ENCODE assay signal across 10 cellular contexts in genomic region chr2:43675646-43676321, GRCh38. TPM values are rescaled to one million over a fixed set of nuclear protein-coding genes. Genes with fewer than 3 reads are reported as not detected.
DNase-seq lines count a peak whose midpoint lies in the region; ATAC-seq and TF ChIP-seq lines count a peak whose summit lies in the region.
"Had no signal": no experiment of that assay in that cellular context is flagged by ENCODE, and none has a peak within 500 bp of the region (broad histone marks: within the 10 kb centered on the region; RNA-seq: fewer than 3 reads in every experiment).

No MANE protein-coding gene starts in this region.

- H3K18ac ChIP-seq in trophoblast cell (ENCODE audit: low read length) = no peak overlapping the region

- no peak for TF ChIP-seq CTCF in AG04450 (IDR thresholded peaks at IDR 0.05; ENCODE audit: low read depth, low read length)

- DNase-seq in AG04450 (ENCODE audit: low read depth, low spot score) = no peak
- no peak for DNase-seq in MG63
- DNase-seq in trophoblast cell = no peak
- DNase-seq in left lobe of liver (ENCODE audit: low spot score) = no peak
- no peak for DNase-seq in anterior cingulate cortex (lab: John Stamatoyannopoulos, UW)
- DNase-seq in NCI-H2081 (lab: John Stamatoyannopoulos, UW) = no peak

- H2BK12ac ChIP-seq in trophoblast cell (ENCODE audit: low read length) = no peak overlapping the region

- no CpG with 5 or more reads among the region's 14 CpGs for whole genome bisulfite sequencing in trophoblast cell (ENCODE audit: extremely low coverage, insufficient coverage, insufficient read length)

- POLR2A ChIA-PET in AG04450 (lab: Yijun Ruan, JAX) = no interaction called here

- no peak overlapping the region for H3K27ac ChIP-seq in AG04450 (ENCODE audit: low read depth, low read length)
- no peak overlapping the region for H3K27ac ChIP-seq in duodenal mucosa (ENCODE audit: low read depth, low read length)
- H3K27ac ChIP-seq in muscle layer of duodenum (ENCODE audit: low read length) = peak overlapping the region; percentile 39
- H3K27ac ChIP-seq in trophoblast cell (ENCODE audit: low read depth, low read length) = no peak overlapping the region

- no peak overlapping the region for H2BK5ac ChIP-seq in trophoblast cell (ENCODE audit: low read depth, low read length, poor library complexity)

- no peaks in the 10 kb centered on the region for H3K27me3 ChIP-seq in AG04450 (ENCODE audit: control insufficient read depth, insufficient read depth, low read length)
- no peaks in the 10 kb centered on the region; the same call in 1 of the 2 replicates for H3K27me3 ChIP-seq in MG63
- H3K27me3 ChIP-seq in duodenal mucosa (ENCODE audit: control insufficient read depth in 1 of 2, insufficient read depth in 2 of 2, low read length in 2 of 2) = peaks cover 3 to 9% of the 10 kb centered on the region in 2 donors
- no peaks in the 10 kb centered on the region for H3K27me3 ChIP-seq in muscle layer of duodenum (ENCODE audit: low read depth, low read length)
- no peaks in the 10 kb centered on the region for H3K27me3 ChIP-seq in trophoblast cell (ENCODE audit: insufficient read depth, low read length)

- peaks cover 0 to 3% of the 10 kb centered on the region in 2 donors for H3K4me1 ChIP-seq in duodenal mucosa (ENCODE audit: control insufficient read depth in 1 of 2, insufficient read depth in 2 of 2, low read length in 2 of 2)
- H3K4me1 ChIP-seq in muscle layer of duodenum (ENCODE audit: control insufficient read depth in 1 of 2, insufficient read depth in 2 of 2, low read length in 2 of 2) = peaks cover 0 to 3% of the 10 kb centered on the region in 2 donors
- no peaks in the 10 kb centered on the region for H3K4me1 ChIP-seq in trophoblast cell (ENCODE audit: control insufficient read depth in 1 of 2, insufficient read depth in 2 of 2, low read length in 2 of 2)

- no peak for ATAC-seq in left lobe of liver

- peak overlapping the region; percentile 27 to 32 for H3K9ac ChIP-seq in duodenal mucosa (ENCODE audit: low read depth in 1 of 2, low read length in 2 of 2)
- H3K9ac ChIP-seq in trophoblast cell (ENCODE audit: low read length) = no peak overlapping the region

- no peak overlapping the region for H3K4me2 ChIP-seq in trophoblast cell (ENCODE audit: low read length)

- H4K12ac ChIP-seq in trophoblast cell (ENCODE audit: low read depth, low read length) = no peak overlapping the region

- no peak overlapping the region for H4K8ac ChIP-seq in trophoblast cell (ENCODE audit: low read depth, low read length)

- H3K36me3 ChIP-seq in MG63 (no peaks in the 10 kb centered on the region), duodenal mucosa (ENCODE audit: control insufficient read depth in 1 of 2, insufficient read depth in 2 of 2, low read length in 2 of 2) (no peaks in the 10 kb centered on the region), muscle layer of duodenum (ENCODE audit: control insufficient read depth in 1 of 2, insufficient read depth in 2 of 2, low read length in 2 of 2) (no peaks in the 10 kb centered on the region), trophoblast cell (ENCODE audit: control insufficient read depth in 1 of 2, insufficient read depth in 2 of 2, low read length in 2 of 2) (no peaks in the 10 kb centered on the region)

- H3K4ac ChIP-seq in trophoblast cell (ENCODE audit: low read depth, low read length) = no peak overlapping the region

- H3K9me3 ChIP-seq in AG04450 (ENCODE audit: control insufficient read depth, insufficient read depth, low read length) (no peaks in the 10 kb centered on the region; the same call in 1 of the 2 replicates), MG63 (peaks cover 6% of the 10 kb centered on the region; the same call in 1 of the 2 replicates), duodenal mucosa (ENCODE audit: control insufficient read depth in 1 of 2, low read length in 2 of 2) (no peaks in the 10 kb centered on the region), muscle layer of duodenum (ENCODE audit: control insufficient read depth in 1 of 2, low read length in 2 of 2) (no peaks in the 10 kb centered on the region), trophoblast cell (ENCODE audit: insufficient read depth, low read depth, low read length) (peaks cover 3% of the 10 kb centered on the region)

- no peaks in the 10 kb centered on the region for H3K79me2 ChIP-seq in trophoblast cell (ENCODE audit: control insufficient read depth, insufficient read depth, low read length, poor library complexity)

- CTCF ChIA-PET in AG04450 (lab: Charles Lee) = interaction anchor here (0.9 kb wide), 1 partner anchor 202 kb away, joined by 3 read pairs; no protein-coding TSS in a partner anchor

- no peak overlapping the region for H2AK5ac ChIP-seq in trophoblast cell (ENCODE audit: low read length)

- no peak overlapping the region for H2BK120ac ChIP-seq in trophoblast cell (ENCODE audit: insufficient read depth, low read length, poor library complexity)

- no peaks in the 10 kb centered on the region for H3K79me1 ChIP-seq in trophoblast cell (ENCODE audit: low read length)

- H2AFZ ChIP-seq in trophoblast cell (ENCODE audit: insufficient read depth, low read length, poor library complexity) = no peak overlapping the region

- H4K91ac ChIP-seq in trophoblast cell (ENCODE audit: low read depth, low read length) = no peak overlapping the region

- H3K4me3 ChIP-seq in AG04450 (ENCODE audit: low read depth, low read length) = peak overlapping the region; percentile 60
- H3K4me3 ChIP-seq in MG63 = peak overlapping the region; percentile 54
- H3K4me3 ChIP-seq in duodenal mucosa (ENCODE audit: low read depth in 1 of 2, low read length in 2 of 2) = peak overlapping the region; percentile 74 to 76
- peak overlapping the region; percentile 69 to 84 for H3K4me3 ChIP-seq in muscle layer of duodenum (ENCODE audit: low read depth in 1 of 2, low read length in 2 of 2)
- H3K4me3 ChIP-seq in trophoblast cell (ENCODE audit: low read depth, low read length) = no peak overlapping the region

- H3K14ac ChIP-seq in trophoblast cell (ENCODE audit: low read length) = no peak overlapping the region

- H3K23ac ChIP-seq in trophoblast cell (ENCODE audit: low read length) = no peak overlapping the region

RNA-seq across cellular contexts. Expression of gene C1GALT1C1L, which starts 0.4 kb away (rescaled TPM):
- polyA plus RNA-seq in AG04450 (2011; rRNA removed) = 0.51 and 0.77 TPM in 2 replicates
- polyA minus RNA-seq in AG04450 (2011; rRNA and poly(A)+ RNA removed) = 0.26 TPM in 1 of 2 replicates, not detected in the other
- total RNA-seq in MG63 (2014; rRNA removed; shearing (Covaris generic); ENCODE audit: low replicate concordance) = not detected in 2 replicates
- polyA plus RNA-seq in trophoblast cell (2013) = not detected in 2 replicates
- total RNA-seq in left lobe of liver = not detected
- total RNA-seq: G401, HFFc6 had no signal

RNA-seq across cellular contexts. Expression of gene PLEKHH2, which starts 38.7 kb away (rescaled TPM):
- polyA plus RNA-seq in AG04450 (2011; rRNA removed) = 4.5 and 6.0 TPM in 2 replicates
- polyA minus RNA-seq in AG04450 (2011; rRNA and poly(A)+ RNA removed) = 2.8 and 3.8 TPM in 2 replicates
- 0.44 and 1.2 TPM in 2 replicates for total RNA-seq in MG63 (2014; rRNA removed; shearing (Covaris generic); ENCODE audit: low replicate concordance)
- polyA plus RNA-seq in trophoblast cell (2013) = 0.31 and 0.38 TPM in 2 replicates
- total RNA-seq in left lobe of liver = 1.6 TPM
